In genomic region chr10:104301907-104302690, GRCh38 we compare ENCODE assay signal across 17 cellular contexts. TPM values are rescaled to one million over a fixed set of nuclear protein-coding genes. Genes with fewer than 3 reads are reported as not detected.
DNase-seq lines count a peak whose midpoint lies in the region; TF ChIP-seq lines count a peak whose summit lies in the region.
"Had no signal": no experiment of that assay in that cellular context is flagged by ENCODE, and none has a peak within 500 bp of the region (broad histone marks: within the 10 kb centered on the region; RNA-seq: fewer than 3 reads in every experiment).

No MANE protein-coding gene starts in this region.

- H3K36me3 Mint-ChIP-seq in glutamatergic neuron (ENCODE audit: unreplicated experiment), result peaks cover 20% of the 10 kb centered on the region
- H3K36me3 Mint-ChIP-seq: memory B cell had no signal

- H3K9me3 Mint-ChIP-seq in glutamatergic neuron (ENCODE audit: unreplicated experiment), result peaks cover 16% of the 10 kb centered on the region
- H3K9me3 Mint-ChIP-seq: memory B cell had no signal

- POLR2A ChIA-PET in HEK293 (lab: Yijun Ruan, JAX), result no interaction called here

- no peaks in the 10 kb centered on the region for H3K36me3 ChIP-seq in HEK293 (ENCODE audit: control insufficient read depth in 2 of 2, insufficient read depth in 1 of 2, low read length in 2 of 2)
- H3K36me3 ChIP-seq: right lobe of liver had no signal

- H3K27ac Mint-ChIP-seq in glutamatergic neuron (ENCODE audit: unreplicated experiment), result peak overlapping the region; percentile 99
- H3K27ac Mint-ChIP-seq: memory B cell had no signal

- peaks cover 53% of the 10 kb centered on the region for H3K4me1 Mint-ChIP-seq in glutamatergic neuron (ENCODE audit: low read depth, unreplicated experiment)

- in situ Hi-C loops in astrocyte of the spinal cord (cut with HindIII; ENCODE audit: low sequenced_read_pairs), result no loop called here

- no peaks in the 10 kb centered on the region for H3K9me3 ChIP-seq in HEK293 (ENCODE audit: control insufficient read depth, insufficient read depth, low read depth, low read length)
- H3K9me3 ChIP-seq: right lobe of liver, testis had no signal

- H3K4me3 Mint-ChIP-seq in glutamatergic neuron (ENCODE audit: unreplicated experiment), result no peak overlapping the region
- H3K4me3 Mint-ChIP-seq: activated CD8-positive, alpha-beta T cell treated with anti-CD3 and anti-CD28 coated beads, Interleukin-2, amount 10 ng/mL, durations not matched to agents 7 days and 5 days; memory B cell had no signal

- H3K27me3 Mint-ChIP-seq in glutamatergic neuron (ENCODE audit: unreplicated experiment), result peaks cover 9% of the 10 kb centered on the region

- no peaks in the 10 kb centered on the region for H3K4me1 ChIP-seq in HEK293 (ENCODE audit: control insufficient read depth, insufficient read depth, low read length)

- no peak overlapping the region for H3K27ac ChIP-seq in HEK293 (ENCODE audit: extremely low read depth, low read depth, low read length)
- H3K27ac ChIP-seq: HL-60, testis had no signal

- CTCF ChIA-PET in HEK293 (lab: Yijun Ruan, JAX), result interaction anchor here (0.6 to 7.2 kb wide), 3 partner anchors 9 to 65 kb away, joined by 4 to 152 read pairs (median 125); partner anchors contain the start of gene CFAP58

- no peak overlapping the region for H3K4me3 ChIP-seq in HEK293 (ENCODE audit: low read depth, low read length)
- H3K4me3 ChIP-seq in astrocyte of the spinal cord (ENCODE audit: low read depth, low read length), result no peak overlapping the region
- H3K4me3 ChIP-seq: right lobe of liver, testis had no signal

- TF ChIP-seq CTCF in HEK293 (tag by site-specific recombination; IDR thresholded peaks at IDR 0.05) (no peak), astrocyte of the spinal cord (IDR thresholded peaks at IDR 0.05; ENCODE audit: low read depth, low read length) (peak; percentile 7), glutamatergic neuron (IDR thresholded peaks at IDR 0.05; ENCODE audit: partially characterized antibody, unreplicated experiment) (no peak)

- DNase-seq in ELR (ENCODE audit: low read depth) (peak; percentile 45), astrocyte of the spinal cord (ENCODE audit: low read depth, low spot score) (no peak), glutamatergic neuron (no peak), NCI-H446 treated with DMSO at 0.1 percent for 48 hours (lab: John Stamatoyannopoulos, UW) (no peak), SKM-1 (lab: John Stamatoyannopoulos, UW; ENCODE audit: unreplicated experiment) (no peak), UCSD-AML1 (lab: John Stamatoyannopoulos, UW; ENCODE audit: unreplicated experiment) (no peak), hepatic stellate cell (ENCODE audit: low spot score) (no peak)
- DNase-seq: activated CD8-positive, alpha-beta T cell treated with anti-CD3 and anti-CD28 coated beads, Interleukin-2, amount 10 ng/mL, durations not matched to agents 7 days and 5 days; activated effector memory CD4-positive, alpha-beta T cell treated with Interleukin-2 at 50 U/mL for 16 hours; KBM-7; NCI-H1417; NCI-H345; right lobe of liver; testis had no signal

TF ChIP-seq in HEK293, 187 proteins besides CTCF, POLR2A, EP300 and RAD21:
- TF ChIP-seq ZNF585B (tag by site-specific recombination; IDR thresholded peaks at IDR 0.05) (peak; percentile 9; the same call in 1 of the 2 replicates), ZNF521 (tag by site-specific recombination; IDR thresholded peaks at IDR 0.05) (no peak)

RNA-seq across cellular contexts. Expression of gene GSTO2, which starts 33.1 kb away (rescaled TPM):
- 2.0 TPM for total RNA-seq in glutamatergic neuron (ENCODE audit: unreplicated experiment)

RNA-seq across cellular contexts. Expression of gene ITPRIP, which starts 36.2 kb away (rescaled TPM):
- total RNA-seq in glutamatergic neuron (ENCODE audit: unreplicated experiment), result 19.8 TPM

RNA-seq across cellular contexts. Expression of gene GSTO1, which starts 47.4 kb away (rescaled TPM):
- 26.8 TPM for total RNA-seq in glutamatergic neuron (ENCODE audit: unreplicated experiment)

RNA-seq across cellular contexts. Expression of gene CFAP58, which starts 51.5 kb away (rescaled TPM):
- 2.2 TPM for total RNA-seq in glutamatergic neuron (ENCODE audit: unreplicated experiment)
